Comparison of ENCODE assay signal across 1 cellular context in the genomic region with DNA sequence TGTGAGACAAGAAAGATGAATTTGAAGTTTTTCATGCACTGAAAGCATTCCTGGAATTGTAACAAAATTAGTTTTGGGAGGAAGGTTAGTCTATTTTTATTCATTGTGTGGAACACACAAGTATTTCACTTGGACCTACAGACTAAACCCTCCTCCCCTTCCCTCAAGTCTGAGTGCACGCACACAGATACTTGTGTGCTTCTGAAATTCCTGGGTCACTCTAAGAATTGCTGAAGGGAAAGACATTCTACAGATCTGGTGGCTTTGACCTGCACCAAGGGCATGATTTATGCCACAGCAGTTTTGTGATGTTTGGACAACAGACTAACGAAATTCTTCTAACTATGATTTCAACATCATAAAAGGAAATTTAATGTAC.
TF ChIP-seq lines count a peak whose summit lies in the region.

No MANE protein-coding gene starts in this region.

TF ChIP-seq in K562, 482 proteins besides CTCF, POLR2A, EP300 and RAD21 (continued from another document):
- TF ChIP-seq, protein P1, sequence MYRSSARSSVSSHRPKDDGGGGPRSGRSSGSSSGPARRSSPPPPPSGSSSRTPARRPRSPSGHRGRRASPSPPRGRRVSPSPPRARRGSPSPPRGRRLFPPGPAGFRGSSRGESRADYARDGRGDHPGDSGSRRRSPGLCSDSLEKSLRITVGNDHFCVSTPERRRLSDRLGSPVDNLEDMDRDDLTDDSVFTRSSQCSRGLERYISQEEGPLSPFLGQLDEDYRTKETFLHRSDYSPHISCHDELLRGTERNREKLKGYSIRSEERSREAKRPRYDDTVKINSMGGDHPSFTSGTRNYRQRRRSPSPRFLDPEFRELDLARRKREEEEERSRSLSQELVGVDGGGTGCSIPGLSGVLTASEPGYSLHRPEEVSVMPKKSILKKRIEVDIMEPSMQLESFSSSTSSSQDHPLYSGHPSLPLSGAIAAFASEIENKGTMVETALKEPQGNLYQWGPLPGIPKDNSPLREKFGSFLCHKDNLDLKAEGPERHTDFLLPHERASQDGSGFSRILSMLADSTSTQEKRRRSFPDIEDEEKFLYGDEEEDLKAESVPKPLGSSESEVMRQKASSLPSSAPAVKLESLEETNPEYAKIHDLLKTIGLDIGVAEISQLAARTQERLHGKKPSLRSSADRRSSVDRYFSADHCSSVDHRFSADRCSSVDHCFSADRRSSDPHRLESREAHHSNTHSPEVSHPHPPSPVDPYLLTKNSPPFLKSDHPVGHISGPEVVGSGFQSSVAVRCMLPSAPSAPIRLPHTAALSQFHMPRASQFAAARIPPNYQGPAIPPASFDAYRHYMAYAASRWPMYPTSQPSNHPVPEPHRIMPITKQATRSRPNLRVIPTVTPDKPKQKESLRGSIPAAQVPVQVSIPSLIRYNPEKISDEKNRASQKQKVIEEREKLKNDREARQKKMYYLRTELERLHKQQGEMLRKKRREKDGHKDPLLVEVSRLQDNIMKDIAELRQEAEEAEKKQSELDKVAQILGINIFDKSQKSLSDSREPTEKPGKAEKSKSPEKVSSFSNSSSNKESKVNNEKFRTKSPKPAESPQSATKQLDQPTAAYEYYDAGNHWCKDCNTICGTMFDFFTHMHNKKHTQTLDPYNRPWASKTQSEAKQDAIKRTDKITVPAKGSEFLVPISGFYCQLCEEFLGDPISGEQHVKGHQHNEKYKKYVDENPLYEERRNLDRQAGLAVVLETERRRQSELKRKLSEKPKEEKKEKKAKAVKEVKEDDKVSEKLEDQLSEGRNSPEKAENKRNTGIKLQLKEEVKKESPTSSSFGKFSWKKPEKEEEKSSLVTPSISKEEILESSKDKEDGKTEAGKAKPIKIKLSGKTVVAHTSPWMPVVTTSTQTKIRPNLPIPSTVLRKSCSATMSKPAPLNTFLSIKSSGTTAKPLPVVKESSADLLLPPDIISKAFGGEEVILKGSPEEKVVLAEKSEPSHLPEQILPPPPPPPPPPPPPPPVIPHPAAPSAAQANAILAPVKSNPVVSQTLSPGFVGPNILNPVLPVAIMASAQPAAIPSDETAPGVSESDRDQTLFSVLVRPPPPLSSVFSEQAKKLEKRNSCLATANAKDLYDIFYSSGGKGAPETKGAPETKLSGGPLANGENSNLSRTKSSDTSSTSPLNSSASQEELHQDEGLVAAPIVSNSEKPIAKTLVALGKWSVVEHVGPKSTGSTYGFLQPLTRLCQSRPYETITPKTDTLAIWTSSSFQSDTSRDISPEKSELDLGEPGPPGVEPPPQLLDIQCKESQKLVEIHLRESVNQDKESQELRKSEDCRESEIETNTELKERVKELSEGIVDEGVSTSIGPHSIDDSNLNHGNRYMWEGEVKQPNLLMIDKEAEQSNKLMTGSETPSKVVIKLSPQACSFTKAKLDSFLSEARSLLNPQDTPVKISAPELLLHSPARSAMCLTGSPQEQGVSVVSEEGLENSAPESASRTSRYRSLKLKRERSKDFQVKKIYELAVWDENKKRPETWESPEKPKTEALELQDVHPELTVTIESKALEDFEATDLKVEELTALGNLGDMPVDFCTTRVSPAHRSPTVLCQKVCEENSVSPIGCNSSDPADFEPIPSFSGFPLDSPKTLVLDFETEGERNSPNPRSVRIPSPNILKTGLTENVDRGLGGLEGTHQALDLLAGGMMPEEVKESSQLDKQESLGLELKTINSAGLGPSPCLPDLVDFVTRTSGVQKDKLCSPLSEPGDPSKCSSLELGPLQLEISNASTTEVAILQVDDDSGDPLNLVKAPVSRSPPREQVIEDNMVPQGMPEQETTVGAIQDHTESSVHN (IDR thresholded peaks at IDR 0.05; ENCODE audit: borderline replicate concordance in 1 of 2, low read depth in 1 of 2) = no peak
- TF ChIP-seq, protein P2, sequence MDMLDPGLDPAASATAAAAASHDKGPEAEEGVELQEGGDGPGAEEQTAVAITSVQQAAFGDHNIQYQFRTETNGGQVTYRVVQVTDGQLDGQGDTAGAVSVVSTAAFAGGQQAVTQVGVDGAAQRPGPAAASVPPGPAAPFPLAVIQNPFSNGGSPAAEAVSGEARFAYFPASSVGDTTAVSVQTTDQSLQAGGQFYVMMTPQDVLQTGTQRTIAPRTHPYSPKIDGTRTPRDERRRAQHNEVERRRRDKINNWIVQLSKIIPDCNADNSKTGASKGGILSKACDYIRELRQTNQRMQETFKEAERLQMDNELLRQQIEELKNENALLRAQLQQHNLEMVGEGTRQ (CRISPR knock-in tag; IDR thresholded peaks at IDR 0.05) = no peak
- TF ChIP-seq RBM15 (IDR thresholded peaks at IDR 0.05; ENCODE audit: insufficient read depth, low read length) = no peak
